20 cellular contexts compared by ENCODE assay signal in genomic region chr19:40633207-40633606, GRCh38. TPM values are rescaled to one million over a fixed set of nuclear protein-coding genes. Genes with fewer than 3 reads are reported as not detected.
DNase-seq lines count a peak whose midpoint lies in the region; ATAC-seq, FAIRE-seq and TF ChIP-seq lines count a peak whose summit lies in the region.
"Had no signal": no experiment of that assay in that cellular context is flagged by ENCODE, and none has a peak within 500 bp of the region (broad histone marks: within the 10 kb centered on the region; RNA-seq: fewer than 3 reads in every experiment).

No MANE protein-coding gene starts in this region.

- H3K79me2 ChIP-seq in HepG2 (ENCODE audit: insufficient read depth, low read length), result no peaks in the 10 kb centered on the region

- no peak overlapping the region for H3K9ac ChIP-seq in HepG2 (ENCODE audit: insufficient read depth, low read depth, low read length)

- 1% methylated on average over 5 of the region's 5 CpGs for WGBS in HepG2 (ENCODE audit: low lambda C conversion rate)
- WGBS in right lobe of liver (ENCODE audit: insufficient coverage, low coverage, low lambda C conversion rate, missing lambda C conversion rate), result 80% methylated on average over 5 of the region's 5 CpGs
- 65 to 71% methylated on average over 5 of the region's 5 CpGs for WGBS in body of pancreas, 2 donors

- H3K27ac ChIP-seq in HepG2 (ENCODE audit: extremely low read length, insufficient read depth, low read length), result no peak overlapping the region
- H3K27ac ChIP-seq in right lobe of liver, result no peak overlapping the region
- H3K27ac ChIP-seq in Peyer's patch, result no peak overlapping the region
- no peak overlapping the region for H3K27ac ChIP-seq in body of pancreas
- H3K27ac ChIP-seq: 22Rv1 had no signal

- no peak overlapping the region for H2AFZ ChIP-seq in HepG2 (ENCODE audit: low read length)

- H3K9me3 ChIP-seq in HepG2 (ENCODE audit: low read length), result no peaks in the 10 kb centered on the region
- no peaks in the 10 kb centered on the region for H3K9me3 ChIP-seq in right lobe of liver
- H3K9me3 ChIP-seq in Peyer's patch, result no peaks in the 10 kb centered on the region
- H3K9me3 ChIP-seq in body of pancreas, result no peaks in the 10 kb centered on the region
- H3K9me3 ChIP-seq: mucosa of descending colon had no signal

- H3K27me3 ChIP-seq in HepG2 (ENCODE audit: control insufficient read depth in 1 of 2, insufficient read depth in 2 of 2, low read length in 2 of 2) (peaks cover 1 to 14% of the 10 kb centered on the region in 2 experiments; a peak in 3 of 5 replicates), right lobe of liver (no peaks in the 10 kb centered on the region), Peyer's patch (no peaks in the 10 kb centered on the region), body of pancreas (no peaks in the 10 kb centered on the region)

- FAIRE-seq in HepG2 (lab: Jason Lieb, UNC), result no peak
- FAIRE-seq: H54 had no signal

- H3K36me3 ChIP-seq in HepG2 (replicated peaks in 1 of 2; ENCODE audit: control insufficient read depth in 1 of 2, insufficient read depth in 2 of 2, low read length in 2 of 2) (no peaks in the 10 kb centered on the region), right lobe of liver (no peaks in the 10 kb centered on the region), Peyer's patch (peaks cover 0 to 20% (median 0%) of the 10 kb centered on the region in 3 donors), body of pancreas (replicated peaks in 1 of 2; ENCODE audit: insufficient read depth in 1 of 2, low read depth in 2 of 2) (no peaks in the 10 kb centered on the region)

- H3K4me2 ChIP-seq in HepG2 (ENCODE audit: low read depth, low read length), result no peak overlapping the region

- CTCF ChIA-PET in HepG2 (lab: Yijun Ruan, JAX; ENCODE audit: low intra/inter-chr PET ratio, low total read pairs), result interaction anchor here (0.6 to 2.5 kb wide), 6 partner anchors 20 to 110 kb away, joined by 3 to 29 read pairs (median 12); no protein-coding TSS in a partner anchor

- TF ChIP-seq CTCF in HepG2 (CRISPR knock-in tag; IDR thresholded peaks at IDR 0.05) (no peak), right lobe of liver (IDR thresholded peaks at IDR 0.05) (no peak), astrocyte of the cerebellum (IDR thresholded peaks at IDR 0.05; ENCODE audit: low read depth, low read length, missing control alignments) (no peak), Peyer's patch (IDR thresholded peaks at IDR 0.05) (no peak), body of pancreas (IDR thresholded peaks at IDR 0.05) (no peak)

- intact Hi-C loops in HepG2 (cut with micrococcal nuclease; ENCODE audit: unreplicated experiment), result loop anchor here (10.0 kb wide), 1 partner anchor 88 kb away; no protein-coding TSS in a partner anchor
- intact Hi-C loops in right lobe of liver (cut with DNase I), result no loop called here
- intact Hi-C loops in body of pancreas (cut with DNase I), result loop anchor here (10.0 kb wide), 1 partner anchor 108 kb away; no protein-coding TSS in a partner anchor

- in situ Hi-C loops in HepG2 (cut with HindIII; ENCODE audit: extremely low pct_ligation_motif_present, low pct_unique_long_range_greater_than_20kb) (no loop called here), astrocyte of the cerebellum (cut with HindIII; ENCODE audit: low sequenced_read_pairs) (no loop called here)

- peak; percentile 25 for DNase-seq in HepG2 (ENCODE audit: low spot score)
- no peak for DNase-seq in right lobe of liver
- peak; percentile 24 for DNase-seq in astrocyte of the cerebellum (ENCODE audit: low read depth)
- DNase-seq in foreskin melanocyte, result peak; percentile 38
- DNase-seq in Peyer's patch, result no peak
- DNase-seq in body of pancreas, result no peak
- DNase-seq: activated CD4-positive, alpha-beta T cell treated with anti-CD3 and anti-CD28 coated beads for 4 hours; activated T-cell treated with anti-CD3 and anti-CD28 coated beads, Interleukin-2, amount 50 U/mL, for 1 hour; CD4-positive, alpha-beta T cell; DND-41; hippocampal formation; left colon; mucosa of descending colon; NCI-H2107; occipital lobe; Right ventricle myocardium superior had no signal

- no TSS peak for BruUV-seq in HepG2 (replicated peaks; lab: Mats Ljungman, UMichigan)

- no peak for ATAC-seq in HepG2
- ATAC-seq in right lobe of liver, result no peak
- ATAC-seq in GM21360 (IDR thresholded peaks at IDR 0.05; ENCODE audit: unreplicated experiment), result no peak
- ATAC-seq in body of pancreas, result no peak
- ATAC-seq in HG03521 (IDR thresholded peaks at IDR 0.05; ENCODE audit: unreplicated experiment), result no peak
- ATAC-seq: left colon, mucosa of descending colon had no signal

- no peak for TF ChIP-seq RAD21 in HepG2 (CRISPR knock-in tag; IDR thresholded peaks at IDR 0.05)

- no peak for TF ChIP-seq POLR2A in HepG2 (IDR thresholded peaks at IDR 0.05; ENCODE audit: insufficient read depth in 1 of 2, low read depth in 2 of 2, low read length in 2 of 2)
- TF ChIP-seq POLR2A in right lobe of liver (IDR thresholded peaks at IDR 0.05), result no peak
- TF ChIP-seq POLR2A in Peyer's patch (IDR thresholded peaks at IDR 0.05), result no peak
- TF ChIP-seq POLR2A in body of pancreas (IDR thresholded peaks at IDR 0.05), result no peak

- H3K4me1 ChIP-seq in HepG2 (ENCODE audit: insufficient read depth, low read length) (no peaks in the 10 kb centered on the region), right lobe of liver (no peaks in the 10 kb centered on the region), Peyer's patch (no peaks in the 10 kb centered on the region), body of pancreas (peaks cover 3% of the 10 kb centered on the region)

- H4K20me1 ChIP-seq in HepG2 (ENCODE audit: insufficient read depth, low read length), result no peaks in the 10 kb centered on the region

- POLR2A ChIA-PET in HepG2 (lab: Yijun Ruan, JAX), result no interaction called here

- H3K4me3 ChIP-seq in HepG2 (replicated peaks in 1 of 3; ENCODE audit: insufficient read depth in 1 of 3, low read depth in 2 of 3, low read length in 3 of 3) (no peak overlapping the region), right lobe of liver (no peak overlapping the region), astrocyte of the cerebellum (ENCODE audit: low read depth, low read length) (no peak overlapping the region), Peyer's patch (no peak overlapping the region), body of pancreas (no peak overlapping the region)
- H3K4me3 ChIP-seq: mucosa of descending colon had no signal

- no peak for TF ChIP-seq EP300 in HepG2 (IDR thresholded peaks at IDR 0.05; ENCODE audit: low read depth in 2 of 2, low read length in 2 of 2)
- no peak for TF ChIP-seq EP300 in HepG2 (CRISPR knock-in tag; IDR thresholded peaks at IDR 0.05; ENCODE audit: borderline replicate concordance)

RNA-seq across cellular contexts. Expression of gene LTBP4, which starts 32.0 kb away (rescaled TPM):
- total RNA-seq in HepG2 (2016; rRNA removed; fragmentation: Illumina TruSeq; extraction: Trizol), result 0.45 and 0.86 TPM in 2 replicates
- total RNA-seq in HepG2 (2016; cell fraction: cytosol; rRNA removed; fragmentation: Illumina TruSeq; extraction: Trizol; ENCODE audit: low read depth), result 0.97 and 1.7 TPM in 2 replicates
- total RNA-seq in HepG2 (2016; cell fraction: insoluble cytoplasmic fraction; rRNA removed; fragmentation: Illumina TruSeq; extraction: Trizol), result 0.65 and 0.95 TPM in 2 replicates
- 0.37 and 1.2 TPM in 2 replicates for total RNA-seq in HepG2 (2016; cell fraction: membrane; rRNA removed; fragmentation: Illumina TruSeq; extraction: Trizol)
- 0.81 and 1.2 TPM in 2 replicates for total RNA-seq in HepG2 (2016; cell fraction: nucleus; rRNA removed; fragmentation: Illumina TruSeq; extraction: Trizol)
- polyA plus RNA-seq in HepG2 (2011; rRNA removed), result 2.2 and 2.3 TPM in 2 replicates
- 0.73 and 1.1 TPM in 2 replicates for polyA plus RNA-seq in HepG2 (2011; cell fraction: cytosol; rRNA removed)
- polyA plus RNA-seq in HepG2 (2011; cell fraction: nucleus; rRNA removed), result 13.9 and 21.0 TPM in 2 replicates
- 3.8 and 4.0 TPM in 2 replicates for polyA plus RNA-seq in HepG2 (2012)
- 0.32 TPM in 2 replicates for polyA plus RNA-seq in HepG2 (2016; cell fraction: cytosol; fragmentation: Illumina TruSeq; extraction: Trizol; ENCODE audit: low read depth)
- polyA plus RNA-seq in HepG2 (2016; cell fraction: insoluble cytoplasmic fraction; fragmentation: Illumina TruSeq; extraction: Trizol; ENCODE audit: low read depth), result 0.66 and 0.89 TPM in 2 replicates
- polyA plus RNA-seq in HepG2 (2016; cell fraction: membrane; fragmentation: Illumina TruSeq; extraction: Trizol; ENCODE audit: low read depth), result 0.61 and 0.92 TPM in 2 replicates
- polyA plus RNA-seq in HepG2 (2016; cell fraction: nucleus; fragmentation: Illumina TruSeq; extraction: Trizol; ENCODE audit: insufficient read depth, low read depth), result 3.8 and 5.0 TPM in 2 replicates
- 2.3 and 20.6 TPM in 2 replicates for polyA minus RNA-seq in HepG2 (2011; rRNA and poly(A)+ RNA removed; ENCODE audit: low replicate concordance)
- polyA minus RNA-seq in HepG2 (2011; cell fraction: cytosol; rRNA and poly(A)+ RNA removed), result 1.2 and 2.7 TPM in 2 replicates
- 2.4 and 2.6 TPM in 2 replicates for polyA minus RNA-seq in HepG2 (2011; cell fraction: nucleus; rRNA and poly(A)+ RNA removed)
- 10 to 100 TPM; 19.3 to 40.8 (median 34.4) TPM for total RNA-seq in right lobe of liver
- 100 to 1,000 TPM; 164 to 484 (median 329) TPM for total RNA-seq in Peyer's patch
- 100 to 1,000 TPM in 1 of 2 donors, 10 to 100 TPM in 1; 45.1 to 195 TPM for total RNA-seq in body of pancreas

RNA-seq across cellular contexts. Expression of gene SHKBP1, which starts 56.5 kb away (rescaled TPM):
- total RNA-seq in HepG2 (2016; rRNA removed; fragmentation: Illumina TruSeq; extraction: Trizol), result 13.8 and 16.2 TPM in 2 replicates
- total RNA-seq in HepG2 (2016; cell fraction: cytosol; rRNA removed; fragmentation: Illumina TruSeq; extraction: Trizol; ENCODE audit: low read depth), result 5.3 and 5.6 TPM in 2 replicates
- 13.0 and 17.7 TPM in 2 replicates for total RNA-seq in HepG2 (2016; cell fraction: insoluble cytoplasmic fraction; rRNA removed; fragmentation: Illumina TruSeq; extraction: Trizol)
- 7.8 and 10.7 TPM in 2 replicates for total RNA-seq in HepG2 (2016; cell fraction: membrane; rRNA removed; fragmentation: Illumina TruSeq; extraction: Trizol)
- total RNA-seq in HepG2 (2016; cell fraction: nucleus; rRNA removed; fragmentation: Illumina TruSeq; extraction: Trizol), result 13.0 and 13.3 TPM in 2 replicates
- 17.4 and 20.6 TPM in 2 replicates for polyA plus RNA-seq in HepG2 (2011; rRNA removed)
- 13.3 and 18.5 TPM in 2 replicates for polyA plus RNA-seq in HepG2 (2011; cell fraction: cytosol; rRNA removed)
- 67.9 and 84.5 TPM in 2 replicates for polyA plus RNA-seq in HepG2 (2011; cell fraction: nucleus; rRNA removed)
- polyA plus RNA-seq in HepG2 (2012), result 15.6 and 36.6 TPM in 2 replicates
- polyA plus RNA-seq in HepG2 (2016; cell fraction: cytosol; fragmentation: Illumina TruSeq; extraction: Trizol; ENCODE audit: low read depth), result 7.9 and 8.8 TPM in 2 replicates
- polyA plus RNA-seq in HepG2 (2016; cell fraction: insoluble cytoplasmic fraction; fragmentation: Illumina TruSeq; extraction: Trizol; ENCODE audit: low read depth), result 20.3 and 25.0 TPM in 2 replicates
- polyA plus RNA-seq in HepG2 (2016; cell fraction: membrane; fragmentation: Illumina TruSeq; extraction: Trizol; ENCODE audit: low read depth), result 14.5 and 16.5 TPM in 2 replicates
- polyA plus RNA-seq in HepG2 (2016; cell fraction: nucleus; fragmentation: Illumina TruSeq; extraction: Trizol; ENCODE audit: insufficient read depth, low read depth), result 34.3 and 43.8 TPM in 2 replicates
- polyA minus RNA-seq in HepG2 (2011; rRNA and poly(A)+ RNA removed; ENCODE audit: low replicate concordance), result 46.9 and 53.5 TPM in 2 replicates
- polyA minus RNA-seq in HepG2 (2011; cell fraction: cytosol; rRNA and poly(A)+ RNA removed), result 25.8 and 30.2 TPM in 2 replicates
- 15.2 and 18.8 TPM in 2 replicates for polyA minus RNA-seq in HepG2 (2011; cell fraction: nucleus; rRNA and poly(A)+ RNA removed)
- 10 to 100 TPM; 16.1 to 29.0 (median 22.4) TPM for total RNA-seq in right lobe of liver
- total RNA-seq in Peyer's patch, result 100 to 1,000 TPM in 2 of 4 donors, 10 to 100 TPM in 2; 73.4 to 121 (median 99.9) TPM
- total RNA-seq in body of pancreas, result 10 to 100 TPM; 43.3 to 63.6 TPM

RNA-seq across cellular contexts. Expression of gene NUMBL, which starts 57.2 kb away (rescaled TPM):
- total RNA-seq in HepG2 (2016; rRNA removed; fragmentation: Illumina TruSeq; extraction: Trizol) (0.20 and 0.49 TPM in 2 replicates), right lobe of liver (10 to 100 TPM in 3 of 6 experiments, 1 to 10 TPM in 3; 6.1 to 19.6 (median 10.5) TPM), Peyer's patch (100 to 1,000 TPM in 1 of 4 donors, 10 to 100 TPM in 3; 10.9 to 151 (median 27.9) TPM), body of pancreas (10 to 100 TPM in 1 of 2 donors, 1 to 10 TPM in 1; 9.1 to 73.5 TPM)
- total RNA-seq in HepG2 (2016; cell fraction: cytosol; rRNA removed; fragmentation: Illumina TruSeq; extraction: Trizol; ENCODE audit: low read depth), result 0.09 and 0.10 TPM in 2 replicates
- 0.04 and 0.58 TPM in 2 replicates for total RNA-seq in HepG2 (2016; cell fraction: insoluble cytoplasmic fraction; rRNA removed; fragmentation: Illumina TruSeq; extraction: Trizol)
- 0.25 and 0.52 TPM in 2 replicates for total RNA-seq in HepG2 (2016; cell fraction: membrane; rRNA removed; fragmentation: Illumina TruSeq; extraction: Trizol)
- 0.69 and 2.1 TPM in 2 replicates for total RNA-seq in HepG2 (2016; cell fraction: nucleus; rRNA removed; fragmentation: Illumina TruSeq; extraction: Trizol)
- polyA plus RNA-seq in HepG2 (2011; rRNA removed), result 2.2 and 2.3 TPM in 2 replicates
- polyA plus RNA-seq in HepG2 (2011; cell fraction: cytosol; rRNA removed), result 0.67 and 0.90 TPM in 2 replicates
- polyA plus RNA-seq in HepG2 (2011; cell fraction: nucleus; rRNA removed), result 21.6 and 25.2 TPM in 2 replicates
- polyA plus RNA-seq in HepG2 (2012), result 0.78 and 2.1 TPM in 2 replicates
- polyA plus RNA-seq in HepG2 (2016; cell fraction: cytosol; fragmentation: Illumina TruSeq; extraction: Trizol; ENCODE audit: low read depth), result 0.10 and 0.11 TPM in 2 replicates
- polyA plus RNA-seq in HepG2 (2016; cell fraction: insoluble cytoplasmic fraction; fragmentation: Illumina TruSeq; extraction: Trizol; ENCODE audit: low read depth), result 0.27 and 0.56 TPM in 2 replicates
- 0.07 and 0.19 TPM in 2 replicates for polyA plus RNA-seq in HepG2 (2016; cell fraction: membrane; fragmentation: Illumina TruSeq; extraction: Trizol; ENCODE audit: low read depth)
- polyA plus RNA-seq in HepG2 (2016; cell fraction: nucleus; fragmentation: Illumina TruSeq; extraction: Trizol; ENCODE audit: insufficient read depth, low read depth), result 4.8 and 6.7 TPM in 2 replicates
- polyA minus RNA-seq in HepG2 (2011; rRNA and poly(A)+ RNA removed; ENCODE audit: low replicate concordance), result 1.2 and 14.1 TPM in 2 replicates
- 0.35 and 0.99 TPM in 2 replicates for polyA minus RNA-seq in HepG2 (2011; cell fraction: cytosol; rRNA and poly(A)+ RNA removed)
- polyA minus RNA-seq in HepG2 (2011; cell fraction: nucleus; rRNA and poly(A)+ RNA removed), result 2.8 and 2.9 TPM in 2 replicates

Comparison
In these comparisons a context has a peak if more than half of its experiments do, and no peak if none do; other contexts are left out.
1. DNase-seq: peak in HepG2 (single experiment), astrocyte of the cerebellum (single experiment) and foreskin melanocyte (single experiment); none in right lobe of liver (0 of 3), Peyer's patch (0 of 3) and body of pancreas (0 of 4).
2. RNA of gene LTBP4, which starts 32.0 kb away (total RNA-seq): 164 to 484 TPM in Peyer's patch, 45.1 to 195 TPM in body of pancreas and 19.3 to 40.8 TPM in right lobe of liver; 0.37 to 1.7 TPM in HepG2; every median in the first group is over 4 times any median in the second.
3. intact Hi-C loops: an anchor here in HepG2 (10.0 kb wide) and body of pancreas (10.0 kb wide); none called in right lobe of liver.